In genomic region chr3:143134446-143134845, GRCh38 we compare ENCODE assay signal across 11 cellular contexts. TPM values are rescaled to one million over a fixed set of nuclear protein-coding genes. Genes with fewer than 3 reads are reported as not detected.
DNase-seq lines count a peak whose midpoint lies in the region; ATAC-seq lines count a peak whose summit lies in the region.
"Had no signal": no experiment of that assay in that cellular context is flagged by ENCODE, and none has a peak within 500 bp of the region (broad histone marks: within the 10 kb centered on the region; RNA-seq: fewer than 3 reads in every experiment).

No MANE protein-coding gene starts in this region.

- H3K4me3 ChIP-seq in skeletal muscle satellite cell (ENCODE audit: low read length): no peak overlapping the region
- H3K4me3 ChIP-seq: lung, tibial artery had no signal

- H3K4me1 Mint-ChIP-seq in activated T-cell treated with anti-CD3 and anti-CD28 coated beads, Interleukin-2, amount 50 U/mL, for 4 hours (ENCODE audit: low read depth): peaks cover 11% of the 10 kb centered on the region

- H3K4me3 Mint-ChIP-seq in activated T-cell treated with anti-CD3 and anti-CD28 coated beads, Interleukin-2, amount 50 U/mL, for 4 hours: no peak overlapping the region

- no peaks in the 10 kb centered on the region for H3K9me3 ChIP-seq in skeletal muscle satellite cell (replicated peaks; ENCODE audit: low read length)
- H3K9me3 ChIP-seq: tibial artery had no signal

- no peak overlapping the region for H3K9ac ChIP-seq in skeletal muscle satellite cell (ENCODE audit: low read depth, low read length)

- peak overlapping the region; percentile 40 for H3K4me2 ChIP-seq in skeletal muscle satellite cell (ENCODE audit: low read length)

- H3K27me3 ChIP-seq in skeletal muscle satellite cell (ENCODE audit: control insufficient read depth, insufficient read depth, low read length): no peaks in the 10 kb centered on the region
- H3K27me3 ChIP-seq: tibial artery had no signal

- no peaks in the 10 kb centered on the region for H3K27me3 Mint-ChIP-seq in activated T-cell treated with anti-CD3 and anti-CD28 coated beads, Interleukin-2, amount 50 U/mL, for 4 hours (ENCODE audit: low read depth)

- H3K36me3 ChIP-seq in skeletal muscle satellite cell (ENCODE audit: insufficient read depth, low read length): no peaks in the 10 kb centered on the region
- H3K36me3 ChIP-seq: tibial artery had no signal

- H3K36me3 Mint-ChIP-seq in activated T-cell treated with anti-CD3 and anti-CD28 coated beads, Interleukin-2, amount 50 U/mL, for 4 hours (ENCODE audit: insufficient read depth): no peaks in the 10 kb centered on the region

- H3K9me3 Mint-ChIP-seq in activated T-cell treated with anti-CD3 and anti-CD28 coated beads, Interleukin-2, amount 50 U/mL, for 4 hours: no peaks in the 10 kb centered on the region

- ATAC-seq in activated T-cell treated with anti-CD3 and anti-CD28 coated beads, Interleukin-2, amount 50 U/mL, for 4 hours: no peak

- peak; percentile 17 for DNase-seq in DMS53 (lab: John Stamatoyannopoulos, UW)
- no peak for DNase-seq in DMS53 treated with DMSO at 0.1 percent for 48 hours (lab: John Stamatoyannopoulos, UW; ENCODE audit: unreplicated experiment)
- peak; percentile 51 for DNase-seq in NCI-H1694 (lab: John Stamatoyannopoulos, UW)
- peak; percentile 39 for DNase-seq in RPMI7951 (ENCODE audit: low read depth)
- no peak for DNase-seq in T1000 (lab: John Stamatoyannopoulos, UW)
- DNase-seq in cardiac septum (ENCODE audit: low spot score): no peak
- no peak for DNase-seq in activated T-cell treated with anti-CD3 and anti-CD28 coated beads, Interleukin-2, amount 50 U/mL, for 4 hours
- DNase-seq: activated effector memory CD4-positive, alpha-beta T cell treated with anti-CD3 and anti-CD28 coated beads, Interleukin-2, amount 50 U/mL, for 16 hours had no signal

- intact Hi-C loops in cardiac septum (cut with DNase I): loop anchor here (10.0 kb wide), 1 partner anchor 510 kb away; no protein-coding TSS in a partner anchor

- peaks cover 16% of the 10 kb centered on the region for H3K4me1 ChIP-seq in skeletal muscle satellite cell (ENCODE audit: control insufficient read depth, insufficient read depth, low read length)
- H3K4me1 ChIP-seq: tibial artery had no signal

RNA-seq across cellular contexts. Expression of gene CHST2, which starts 14.9 kb away (rescaled TPM):
- 15.7 and 20.7 TPM in 2 replicates for total RNA-seq in RPMI7951 (2014; rRNA removed; shearing (Covaris generic))
- 72.8 and 167 TPM in 2 replicates for total RNA-seq in skeletal muscle satellite cell (2012; rRNA removed)
- total RNA-seq in cardiac septum: 2.4 TPM
- 1 to 10 TPM; 4.8 to 5.0 (median 4.9) TPM for total RNA-seq in activated T-cell treated with anti-CD3 and anti-CD28 coated beads, Interleukin-2, amount 50 U/mL, for 4 hours

Comparison
In these comparisons a context has a peak if more than half of its experiments do, and no peak if none do; other contexts are left out.
1. DNase-seq: peak in DMS53 (single experiment), NCI-H1694 (single experiment) and RPMI7951 (single experiment); none in DMS53 treated with DMSO at 0.1 percent for 48 hours (single experiment), T1000 (single experiment), cardiac septum (single experiment) and activated T-cell treated with anti-CD3 and anti-CD28 coated beads, Interleukin-2, amount 50 U/mL, for 4 hours (single experiment).